ENCODE assay signal across 9 cellular contexts in the genomic region with DNA sequence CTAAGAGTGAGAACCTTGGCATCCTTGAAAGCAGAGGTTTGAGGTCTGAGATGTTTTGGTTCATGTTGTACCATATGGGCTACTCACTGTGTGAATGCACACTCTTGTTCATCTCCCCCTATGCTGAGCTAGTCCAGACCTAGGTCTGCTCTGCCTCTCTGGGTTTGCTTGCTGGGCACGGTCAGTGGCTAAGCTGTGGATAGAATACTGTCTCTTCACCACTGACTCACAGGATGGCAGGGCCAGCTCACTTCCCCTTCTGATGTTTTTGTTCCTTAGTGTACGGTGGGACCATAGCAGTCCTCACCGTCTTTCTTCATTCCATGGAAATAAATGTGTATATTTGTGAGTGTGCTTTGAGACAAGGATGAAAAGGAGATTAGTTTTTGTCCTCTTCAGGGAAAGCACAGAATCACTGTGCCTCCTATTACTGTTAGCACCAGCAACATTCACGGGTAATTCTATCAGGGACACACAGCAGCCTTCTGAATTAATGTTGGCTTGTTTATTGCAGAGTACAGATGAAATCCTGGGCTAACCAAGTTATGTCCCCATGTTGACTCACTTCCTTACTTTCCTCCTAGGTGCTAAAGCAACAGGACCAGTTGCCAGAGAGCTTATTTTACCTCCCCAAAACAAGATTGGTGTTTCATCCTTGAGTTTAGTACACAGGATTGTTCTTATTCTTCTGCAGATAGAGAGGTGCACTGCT. TPM values are rescaled to one million over a fixed set of nuclear protein-coding genes. Genes with fewer than 3 reads are reported as not detected.
DNase-seq lines count a peak whose midpoint lies in the region; ATAC-seq, FAIRE-seq and TF ChIP-seq lines count a peak whose summit lies in the region.
"Had no signal": no experiment of that assay in that cellular context is flagged by ENCODE, and none has a peak within 500 bp of the region (broad histone marks: within the 10 kb centered on the region; RNA-seq: fewer than 3 reads in every experiment).

No MANE protein-coding gene starts in this region.

- H3K27me3 ChIP-seq in PC-3 (ENCODE audit: low read length), result no peaks in the 10 kb centered on the region

- H3K4me2 ChIP-seq in PC-3 (ENCODE audit: low read length), result peak overlapping the region; percentile 84

- H4K20me1 ChIP-seq in PC-3 (ENCODE audit: low read length), result no peaks in the 10 kb centered on the region

- no peaks in the 10 kb centered on the region for H3K79me2 ChIP-seq in PC-3 (ENCODE audit: low read length)

- peak overlapping the region; percentile 76 for H2AFZ ChIP-seq in PC-3 (ENCODE audit: low read length)

- peaks cover 48% of the 10 kb centered on the region for H3K4me1 ChIP-seq in PC-3 (ENCODE audit: insufficient read depth, low read length)

- H3K9me3 ChIP-seq in PC-3 (ENCODE audit: low read length), result no peaks in the 10 kb centered on the region

- ATAC-seq in PC-3 (peak; percentile 90), omental fat pad (ENCODE audit: low FRiP score) (peak; percentile 57), GM21528 (IDR thresholded peaks at IDR 0.05; ENCODE audit: low FRiP score, unreplicated experiment) (no peak), GM21529 (IDR thresholded peaks at IDR 0.05; ENCODE audit: unreplicated experiment) (no peak)

- H3K27ac ChIP-seq in PC-3 (ENCODE audit: low read length), result peak overlapping the region; percentile 95

- no TSS peak for BruUV-seq in PC-3 (replicated peaks; lab: Mats Ljungman, UMichigan)

- no peaks in the 10 kb centered on the region for H3K36me3 ChIP-seq in PC-3 (ENCODE audit: low read depth, low read length)

- DNase-seq in GM12891 (ENCODE audit: insufficient read length, low spot score), result no peak
- DNase-seq in PC-3, result peak; percentile 69
- peak; percentile 53 for DNase-seq in epithelial cell of esophagus (ENCODE audit: low read depth)
- no peak for DNase-seq in omental fat pad (ENCODE audit: low spot score)
- no peak for DNase-seq in GM13977 (ENCODE audit: low spot score)
- DNase-seq in NCI-H748 (lab: John Stamatoyannopoulos, UW; ENCODE audit: unreplicated experiment), result no peak
- DNase-seq: activated CD4-positive, alpha-beta T cell treated with anti-CD3 and anti-CD28 coated beads for 4 hours had no signal

- peak overlapping the region; percentile 47 for H3K9ac ChIP-seq in PC-3 (ENCODE audit: low read length)

- POLR2A ChIA-PET in PC-3 (lab: Charles Lee; ENCODE audit: unreplicated experiment), result interaction anchor here (0.6 kb wide), 4 partner anchors 19 to 1010 kb away, joined by 3 to 5 read pairs (median 4); no protein-coding TSS in a partner anchor

- no peak for FAIRE-seq in GM12891 (lab: Jason Lieb, UNC)

- intact Hi-C loops in PC-3 (cut with micrococcal nuclease), result loop anchor here (2.0 to 5.0 kb wide), 2 partner anchors 57 to 63 kb away; partner anchors contain the start of gene IVNS1ABP

- in situ Hi-C loops in GM13977 (cut with MboI; ENCODE audit: low pct_unique_long_range_greater_than_20kb, low sequenced_read_pairs, unreplicated experiment), result no loop called here

- TF ChIP-seq POLR2A in GM12891 (IDR thresholded peaks at IDR 0.05; ENCODE audit: low read depth, low read length), result no peak

- H3K9me2 ChIP-seq in PC-3 (replicated peaks; ENCODE audit: low read length), result no peaks in the 10 kb centered on the region

- peaks cover 3% of the 10 kb centered on the region for H3F3A ChIP-seq in PC-3 (ENCODE audit: low read length, unreplicated experiment)

- H3K4me3 ChIP-seq in PC-3 (ENCODE audit: low read length) (peak overlapping the region; percentile 53), epithelial cell of esophagus (ENCODE audit: low read length) (no peak overlapping the region)

- TF ChIP-seq CTCF in PC-3 (conservative IDR thresholded peaks at IDR 0.05; ENCODE audit: low read depth, low read length), result no peak
- TF ChIP-seq CTCF in epithelial cell of esophagus (IDR thresholded peaks at IDR 0.05; ENCODE audit: insufficient read depth, low read depth, low read length, missing control alignments), result no peak
- TF ChIP-seq CTCF in omental fat pad (IDR thresholded peaks at IDR 0.05), result no peak
- TF ChIP-seq CTCF in GM13977 (IDR thresholded peaks at IDR 0.05; ENCODE audit: extremely low read depth, insufficient read depth, missing control alignments), result no peak

- CTCF ChIA-PET in PC-3 (lab: Charles Lee), result interaction anchor here (1.0 to 1.4 kb wide), 2 partner anchors 57 to 222 kb away, joined by 3 to 4 read pairs; partner anchors contain the start of gene IVNS1ABP

TF ChIP-seq in GM12891, 5 proteins besides CTCF, POLR2A, EP300 and RAD21:
- TF ChIP-seq PAX5 (IDR thresholded peaks at IDR 0.05; ENCODE audit: insufficient read depth, low read length, severe bottlenecking), result no peak
- TF ChIP-seq SPI1 (IDR thresholded peaks at IDR 0.05; ENCODE audit: low read depth, low read length), result peak; percentile 40; the same call in 1 of the 2 replicates
- no peak for TF ChIP-seq POU2F2 (IDR thresholded peaks at IDR 0.05; ENCODE audit: low read depth, low read length)
- TF ChIP-seq POLR2AphosphoS5 (IDR thresholded peaks at IDR 0.05; ENCODE audit: low read depth, low read length), result no peak
- TF ChIP-seq TAF1 (IDR thresholded peaks at IDR 0.05; ENCODE audit: low read depth, low read length), result no peak

RNA-seq across cellular contexts. Expression of gene IVNS1ABP, which starts 56.9 kb away (rescaled TPM):
- polyA plus RNA-seq in GM12891 (2012; ENCODE audit: low read depth, missing spikeins), result 52.5 TPM
- total RNA-seq in PC-3 (2014; rRNA removed) (21.0 and 30.7 TPM in 2 replicates), omental fat pad (100 to 1,000 TPM in 2 of 4 donors, 10 to 100 TPM in 2; 68.5 to 152 (median 99.2) TPM)

Comparison
In these comparisons a context has a peak if more than half of its experiments do, and no peak if none do; other contexts are left out.
1. DNase-seq: peak in PC-3 (single experiment) and epithelial cell of esophagus (single experiment); none in GM12891 (single experiment), omental fat pad (single experiment), GM13977 (single experiment) and NCI-H748 (single experiment).
2. ATAC-seq: peak in PC-3 (single experiment) and omental fat pad (single experiment); none in GM21528 (single experiment) and GM21529 (single experiment).